ENCODE assay signal across 8 cellular contexts in the genomic region with DNA sequence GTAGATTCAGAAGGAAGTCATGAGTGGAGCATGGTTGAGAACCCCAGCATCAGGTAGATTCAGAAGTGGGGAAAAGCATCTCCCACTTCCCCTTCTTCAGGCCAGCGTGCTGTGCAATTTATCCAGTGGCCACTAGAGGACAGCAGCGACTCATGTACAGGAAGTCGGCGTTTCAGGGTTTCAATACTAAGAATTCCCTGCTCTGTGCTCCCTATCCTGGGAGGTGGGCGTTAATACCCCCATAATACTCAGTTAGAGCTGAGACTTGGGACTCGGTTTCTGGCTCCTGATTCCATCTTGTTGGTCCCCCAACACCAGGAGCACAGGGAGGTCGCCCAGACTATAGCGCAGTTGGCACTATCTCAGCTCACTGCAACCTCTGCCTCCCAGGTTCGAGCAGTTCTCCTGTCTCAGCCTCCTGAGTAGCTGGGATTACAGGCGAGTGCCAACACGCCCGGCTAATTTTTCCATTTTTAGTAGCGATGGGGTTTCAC.
DNase-seq lines count a peak whose midpoint lies in the region; ATAC-seq and TF ChIP-seq lines count a peak whose summit lies in the region.

No MANE protein-coding gene starts in this region.

- H3K4me3 ChIP-seq in H7 (ENCODE audit: insufficient read depth, low read depth, low read length): no peak overlapping the region
- no peak overlapping the region for H3K4me3 ChIP-seq in cardiac fibroblast (replicated peaks in 1 of 2; ENCODE audit: low read depth in 2 of 2, low read length in 2 of 2)
- no peak overlapping the region for H3K4me3 ChIP-seq in left lung

- peaks cover 4% of the 10 kb centered on the region; the same call in 1 of the 2 replicates for H3K27me3 Mint-ChIP-seq in WTC11 (ENCODE audit: low read depth)

- peak; percentile 56 for DNase-seq in Caki2 (ENCODE audit: low read depth)
- peak; percentile 64 for DNase-seq in H7
- DNase-seq in NCI-H2107 (lab: John Stamatoyannopoulos, UW): peak; percentile 31
- DNase-seq in WTC11 (ENCODE audit: low spot score): peak; percentile 84
- peak; percentile 72 to 73 for DNase-seq in cardiac fibroblast (ENCODE audit: low read depth in 2 of 2)
- DNase-seq in left lung: peak; percentile 62 to 83
- peak; percentile 69 to 76 for DNase-seq in stimulated activated CD4-positive, alpha-beta T cell treated with anti-CD3 and anti-CD28 coated beads, Interleukin-2, amount 100 ng/mL, for 48 hours

- H3K27ac ChIP-seq in left lung: no peak overlapping the region

- H3K36me3 Mint-ChIP-seq in WTC11: no peaks in the 10 kb centered on the region

- no peaks in the 10 kb centered on the region for H3K9me3 ChIP-seq in left lung

- TF ChIP-seq CTCF in WTC11 (IDR thresholded peaks at IDR 0.05) (peak; percentile 98), cardiac fibroblast (IDR thresholded peaks at IDR 0.05; ENCODE audit: low read depth, low read length) (peak; percentile 93), left lung (IDR thresholded peaks at IDR 0.05) (peak; percentile 94 to 99)

- H3K9me3 Mint-ChIP-seq in WTC11: peaks cover 8% of the 10 kb centered on the region

- H3K27me3 ChIP-seq in H7 (ENCODE audit: control insufficient read depth, insufficient read depth, low read length) (no peaks in the 10 kb centered on the region; the same call in 1 of the 2 replicates), left lung (no peaks in the 10 kb centered on the region)

- CTCF ChIA-PET in WTC11 (lab: Charles Lee): interaction anchor here (0.6 to 3.8 kb wide), 16 partner anchors 9 to 293 kb away, joined by 3 to 59 read pairs (median 4); a partner anchor contains a TSS

- in situ Hi-C loops in Caki2 (cut with HindIII; ENCODE audit: low pct_unique_long_range_greater_than_20kb, low sequenced_read_pairs): no loop called here

- H3K36me3 ChIP-seq in H7 (replicated peaks; ENCODE audit: control insufficient read depth, insufficient read depth, low read length): no peaks in the 10 kb centered on the region
- no peaks in the 10 kb centered on the region for H3K36me3 ChIP-seq in left lung

- intact Hi-C loops in left lung (cut with DNase I): loop anchor here in 1 of 2 donors (10.0 kb wide), 1 partner anchor 292 kb away; no protein-coding TSS in a partner anchor

- ATAC-seq in WTC11: peak; percentile 89
- ATAC-seq in left lung: peak; percentile 95
- no peak for ATAC-seq in HG03025 (IDR thresholded peaks at IDR 0.05; ENCODE audit: low FRiP score, unreplicated experiment)

- H3K4me1 ChIP-seq in left lung: no peaks in the 10 kb centered on the region

- no peak overlapping the region for H3K4me3 Mint-ChIP-seq in WTC11

- POLR2A ChIA-PET in WTC11 (lab: Charles Lee): no interaction called here

- H3K27ac Mint-ChIP-seq in WTC11: no peak overlapping the region

- H3K4me1 Mint-ChIP-seq in WTC11: no peaks in the 10 kb centered on the region

TF ChIP-seq in WTC11, 78 proteins besides CTCF, POLR2A, EP300 and RAD21:
- TF ChIP-seq, protein P1, sequence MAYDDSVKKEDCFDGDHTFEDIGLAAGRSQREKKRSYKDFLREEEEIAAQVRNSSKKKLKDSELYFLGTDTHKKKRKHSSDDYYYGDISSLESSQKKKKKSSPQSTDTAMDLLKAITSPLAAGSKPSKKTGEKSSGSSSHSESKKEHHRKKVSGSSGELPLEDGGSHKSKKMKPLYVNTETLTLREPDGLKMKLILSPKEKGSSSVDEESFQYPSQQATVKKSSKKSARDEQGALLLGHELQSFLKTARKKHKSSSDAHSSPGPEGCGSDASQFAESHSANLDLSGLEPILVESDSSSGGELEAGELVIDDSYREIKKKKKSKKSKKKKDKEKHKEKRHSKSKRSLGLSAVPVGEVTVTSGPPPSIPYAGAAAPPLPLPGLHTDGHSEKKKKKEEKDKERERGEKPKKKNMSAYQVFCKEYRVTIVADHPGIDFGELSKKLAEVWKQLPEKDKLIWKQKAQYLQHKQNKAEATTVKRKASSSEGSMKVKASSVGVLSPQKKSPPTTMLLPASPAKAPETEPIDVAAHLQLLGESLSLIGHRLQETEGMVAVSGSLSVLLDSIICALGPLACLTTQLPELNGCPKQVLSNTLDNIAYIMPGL (CRISPR knock-in tag; IDR thresholded peaks at IDR 0.05): no peak
- TF ChIP-seq, protein P2, sequence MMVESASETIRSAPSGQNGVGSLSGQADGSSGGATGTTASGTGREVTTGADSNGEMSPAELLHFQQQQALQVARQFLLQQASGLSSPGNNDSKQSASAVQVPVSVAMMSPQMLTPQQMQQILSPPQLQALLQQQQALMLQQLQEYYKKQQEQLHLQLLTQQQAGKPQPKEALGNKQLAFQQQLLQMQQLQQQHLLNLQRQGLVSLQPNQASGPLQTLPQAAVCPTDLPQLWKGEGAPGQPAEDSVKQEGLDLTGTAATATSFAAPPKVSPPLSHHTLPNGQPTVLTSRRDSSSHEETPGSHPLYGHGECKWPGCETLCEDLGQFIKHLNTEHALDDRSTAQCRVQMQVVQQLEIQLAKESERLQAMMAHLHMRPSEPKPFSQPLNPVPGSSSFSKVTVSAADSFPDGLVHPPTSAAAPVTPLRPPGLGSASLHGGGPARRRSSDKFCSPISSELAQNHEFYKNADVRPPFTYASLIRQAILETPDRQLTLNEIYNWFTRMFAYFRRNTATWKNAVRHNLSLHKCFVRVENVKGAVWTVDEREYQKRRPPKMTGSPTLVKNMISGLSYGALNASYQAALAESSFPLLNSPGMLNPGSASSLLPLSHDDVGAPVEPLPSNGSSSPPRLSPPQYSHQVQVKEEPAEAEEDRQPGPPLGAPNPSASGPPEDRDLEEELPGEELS (CRISPR knock-in tag; IDR thresholded peaks at IDR 0.05): no peak
- TF ChIP-seq, protein P3, sequence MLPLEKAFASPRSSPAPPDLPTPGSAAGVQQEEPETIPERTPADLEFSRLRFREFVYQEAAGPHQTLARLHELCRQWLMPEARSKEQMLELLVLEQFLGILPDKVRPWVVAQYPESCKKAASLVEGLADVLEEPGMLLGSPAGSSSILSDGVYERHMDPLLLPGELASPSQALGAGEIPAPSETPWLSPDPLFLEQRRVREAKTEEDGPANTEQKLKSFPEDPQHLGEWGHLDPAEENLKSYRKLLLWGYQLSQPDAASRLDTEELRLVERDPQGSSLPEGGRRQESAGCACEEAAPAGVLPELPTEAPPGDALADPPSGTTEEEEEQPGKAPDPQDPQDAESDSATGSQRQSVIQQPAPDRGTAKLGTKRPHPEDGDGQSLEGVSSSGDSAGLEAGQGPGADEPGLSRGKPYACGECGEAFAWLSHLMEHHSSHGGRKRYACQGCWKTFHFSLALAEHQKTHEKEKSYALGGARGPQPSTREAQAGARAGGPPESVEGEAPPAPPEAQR (CRISPR knock-in tag; IDR thresholded peaks at IDR 0.05): no peak
- TF ChIP-seq ZNF263 (CRISPR knock-in tag; IDR thresholded peaks at IDR 0.05; ENCODE audit: low read depth): no peak
- TF ChIP-seq, protein P4, sequence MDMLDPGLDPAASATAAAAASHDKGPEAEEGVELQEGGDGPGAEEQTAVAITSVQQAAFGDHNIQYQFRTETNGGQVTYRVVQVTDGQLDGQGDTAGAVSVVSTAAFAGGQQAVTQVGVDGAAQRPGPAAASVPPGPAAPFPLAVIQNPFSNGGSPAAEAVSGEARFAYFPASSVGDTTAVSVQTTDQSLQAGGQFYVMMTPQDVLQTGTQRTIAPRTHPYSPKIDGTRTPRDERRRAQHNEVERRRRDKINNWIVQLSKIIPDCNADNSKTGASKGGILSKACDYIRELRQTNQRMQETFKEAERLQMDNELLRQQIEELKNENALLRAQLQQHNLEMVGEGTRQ (CRISPR knock-in tag; IDR thresholded peaks at IDR 0.05): no peak
- TF ChIP-seq NFE2L1 (CRISPR knock-in tag; IDR thresholded peaks at IDR 0.05): no peak
- TF ChIP-seq TP53 (CRISPR knock-in tag; IDR thresholded peaks at IDR 0.05): no peak
- no peak for TF ChIP-seq ZNF138 (CRISPR knock-in tag; conservative IDR thresholded peaks at IDR 0.05)
- TF ChIP-seq IRF2 (CRISPR knock-in tag; IDR thresholded peaks at IDR 0.05; ENCODE audit: borderline replicate concordance, low read depth): no peak
- no peak for TF ChIP-seq NR3C1 (CRISPR knock-in tag; conservative IDR thresholded peaks at IDR 0.05; ENCODE audit: low read depth)
- TF ChIP-seq MYBL2 (CRISPR knock-in tag; IDR thresholded peaks at IDR 0.05): no peak
- TF ChIP-seq CREM (CRISPR knock-in tag; IDR thresholded peaks at IDR 0.05): no peak
- TF ChIP-seq, protein P5, sequence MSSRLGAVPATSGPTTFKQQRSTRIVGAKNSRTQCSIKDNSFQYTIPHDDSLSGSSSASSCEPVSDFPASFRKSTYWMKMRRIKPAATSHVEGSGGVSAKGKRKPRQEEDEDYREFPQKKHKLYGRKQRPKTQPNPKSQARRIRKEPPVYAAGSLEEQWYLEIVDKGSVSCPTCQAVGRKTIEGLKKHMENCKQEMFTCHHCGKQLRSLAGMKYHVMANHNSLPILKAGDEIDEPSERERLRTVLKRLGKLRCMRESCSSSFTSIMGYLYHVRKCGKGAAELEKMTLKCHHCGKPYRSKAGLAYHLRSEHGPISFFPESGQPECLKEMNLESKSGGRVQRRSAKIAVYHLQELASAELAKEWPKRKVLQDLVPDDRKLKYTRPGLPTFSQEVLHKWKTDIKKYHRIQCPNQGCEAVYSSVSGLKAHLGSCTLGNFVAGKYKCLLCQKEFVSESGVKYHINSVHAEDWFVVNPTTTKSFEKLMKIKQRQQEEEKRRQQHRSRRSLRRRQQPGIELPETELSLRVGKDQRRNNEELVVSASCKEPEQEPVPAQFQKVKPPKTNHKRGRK (CRISPR knock-in tag; IDR thresholded peaks at IDR 0.05; ENCODE audit: borderline replicate concordance): no peak
- TF ChIP-seq ESRRA (CRISPR knock-in tag; IDR thresholded peaks at IDR 0.05; ENCODE audit: borderline replicate concordance): no peak
- TF ChIP-seq SMAD3 (CRISPR knock-in tag; IDR thresholded peaks at IDR 0.05; ENCODE audit: borderline replicate concordance): no peak
- no peak for TF ChIP-seq ZNF219 (CRISPR knock-in tag; IDR thresholded peaks at IDR 0.05; ENCODE audit: borderline replicate concordance)
- no peak for TF ChIP-seq HMGA2 (CRISPR knock-in tag; IDR thresholded peaks at IDR 0.05)
- no peak for TF ChIP-seq ETV6 (CRISPR knock-in tag; IDR thresholded peaks at IDR 0.05)

Comparison
In these comparisons a context has a peak if more than half of its experiments do, and no peak if none do; other contexts are left out.
1. DNase-seq: peak in every context shown above with its lines; median percentile 84 in WTC11; 72 in cardiac fibroblast; 72 in left lung; 72 in stimulated activated CD4-positive, alpha-beta T cell treated with anti-CD3 and anti-CD28 coated beads, Interleukin-2, amount 100 ng/mL, for 48 hours; 64 in H7; 56 in Caki2; 31 in NCI-H2107.